ENCODE assay signal across 25 cellular contexts in genomic region chr1:84155517-84155916, GRCh38. TPM values are rescaled to one million over a fixed set of nuclear protein-coding genes. Genes with fewer than 3 reads are reported as not detected.
A peak's percentile ranks its signal among the peaks of the same experiment; 100 is the strongest.
DNase-seq lines count a peak whose midpoint lies in the region; ATAC-seq, FAIRE-seq and TF ChIP-seq lines count a peak whose summit lies in the region.
"Had no signal": no experiment of that assay in that cellular context is flagged by ENCODE, and none has a peak within 500 bp of the region (broad histone marks: within the 10 kb centered on the region; RNA-seq: fewer than 3 reads in every experiment).

No MANE protein-coding gene starts in this region.

- no peaks in the 10 kb centered on the region for H3K9me3 ChIP-seq in right lobe of liver
- H3K9me3 ChIP-seq: esophagus muscularis mucosa, gastrocnemius medialis had no signal

- H3K4me3 Mint-ChIP-seq in activated T-cell treated with anti-CD3 and anti-CD28 coated beads, Interleukin-2, amount 50 U/mL, for 24 hours, result peak overlapping the region; percentile 53
- H3K4me3 Mint-ChIP-seq in activated T-helper 17 cell treated with anti-CD3 and anti-CD28 coated beads, Interleukin-2, amount 50 U/mL, for 72 hours, result peak overlapping the region; percentile 82
- no peak overlapping the region for H3K4me3 Mint-ChIP-seq in stimulated activated memory B cell treated with anti-CD40 and anti-IgM and Interleukin-4, amounts not matched to agents 10 μg/mL and 1 μg/mL and 100 μg/mL, for 72 hours
- H3K4me3 Mint-ChIP-seq: memory B cell had no signal

- H3K27me3 Mint-ChIP-seq in activated T-cell treated with anti-CD3 and anti-CD28 coated beads, Interleukin-2, amount 50 U/mL, for 24 hours, result no peaks in the 10 kb centered on the region
- no peaks in the 10 kb centered on the region for H3K27me3 Mint-ChIP-seq in activated T-helper 17 cell treated with anti-CD3 and anti-CD28 coated beads, Interleukin-2, amount 50 U/mL, for 72 hours
- H3K27me3 Mint-ChIP-seq in stimulated activated memory B cell treated with anti-CD40 and anti-IgM and Interleukin-4, amounts not matched to agents 10 μg/mL and 1 μg/mL and 100 μg/mL, for 72 hours, result no peaks in the 10 kb centered on the region
- H3K27me3 Mint-ChIP-seq: memory B cell, naive B cell had no signal

- peaks cover 20% of the 10 kb centered on the region for H3K36me3 Mint-ChIP-seq in activated T-cell treated with anti-CD3 and anti-CD28 coated beads, Interleukin-2, amount 50 U/mL, for 24 hours (ENCODE audit: low read depth)
- H3K36me3 Mint-ChIP-seq in activated T-helper 17 cell treated with anti-CD3 and anti-CD28 coated beads, Interleukin-2, amount 50 U/mL, for 72 hours (ENCODE audit: low read depth), result peaks cover 12% of the 10 kb centered on the region
- peaks cover 19% of the 10 kb centered on the region for H3K36me3 Mint-ChIP-seq in stimulated activated memory B cell treated with anti-CD40 and anti-IgM and Interleukin-4, amounts not matched to agents 10 μg/mL and 1 μg/mL and 100 μg/mL, for 72 hours

- DNase-seq in activated T-cell treated with anti-CD3 and anti-CD28 coated beads, Interleukin-2, amount 50 U/mL, for 24 hours, result no peak
- no peak for DNase-seq in activated T-cell treated with anti-CD3 and anti-CD28 coated beads, Interleukin-2, amount 50 U/mL, for 48 hours
- DNase-seq in H54 (ENCODE audit: insufficient read length, low spot score) (no peak), right lobe of liver (no peak), NCI-H526 (lab: John Stamatoyannopoulos, UW) (no peak)
- DNase-seq: activated gamma-delta T cell treated with Interleukin-2 at 50 U/mL for 16 hours; DMS79 treated with DMSO at 0.1 percent for 48 hours; effector CD8-positive, alpha-beta T cell; gastrocnemius medialis; naive B cell; NCI-H1694; NCI-H2171 treated with DMSO at 0.1 percent for 48 hours; NCI-H748 treated with DMSO at 0.1 percent for 48 hours; SIG-M5; stimulated activated CD4-positive, alpha-beta T cell treated with anti-CD3 and anti-CD28 coated beads, Interleukin-15, amount 100 ng/mL, for 24 hours; WERI-Rb-1 had no signal

- WGBS in right lobe of liver (ENCODE audit: insufficient coverage, low coverage, low lambda C conversion rate, missing lambda C conversion rate), result 75% methylated on average over 3 of the region's 3 CpGs

- TF ChIP-seq POLR2A in H54 (IDR thresholded peaks at IDR 0.05; ENCODE audit: low read depth, low read length) (no peak), right lobe of liver (IDR thresholded peaks at IDR 0.05) (no peak)

- H3K9me3 Mint-ChIP-seq in activated T-cell treated with anti-CD3 and anti-CD28 coated beads, Interleukin-2, amount 50 U/mL, for 24 hours, result no peaks in the 10 kb centered on the region
- peaks cover 4% of the 10 kb centered on the region for H3K9me3 Mint-ChIP-seq in activated T-helper 17 cell treated with anti-CD3 and anti-CD28 coated beads, Interleukin-2, amount 50 U/mL, for 72 hours
- H3K9me3 Mint-ChIP-seq in stimulated activated memory B cell treated with anti-CD40 and anti-IgM and Interleukin-4, amounts not matched to agents 10 μg/mL and 1 μg/mL and 100 μg/mL, for 72 hours, result no peaks in the 10 kb centered on the region
- H3K9me3 Mint-ChIP-seq: memory B cell had no signal

- peaks cover 93% of the 10 kb centered on the region for H3K4me1 Mint-ChIP-seq in activated T-cell treated with anti-CD3 and anti-CD28 coated beads, Interleukin-2, amount 50 U/mL, for 24 hours (ENCODE audit: low read depth)
- peaks cover 63% of the 10 kb centered on the region for H3K4me1 Mint-ChIP-seq in activated T-helper 17 cell treated with anti-CD3 and anti-CD28 coated beads, Interleukin-2, amount 50 U/mL, for 72 hours
- H3K4me1 Mint-ChIP-seq in stimulated activated memory B cell treated with anti-CD40 and anti-IgM and Interleukin-4, amounts not matched to agents 10 μg/mL and 1 μg/mL and 100 μg/mL, for 72 hours, result peaks cover 77% of the 10 kb centered on the region

- H3K36me3 ChIP-seq in right lobe of liver, result no peaks in the 10 kb centered on the region
- H3K36me3 ChIP-seq: esophagus muscularis mucosa, gastrocnemius medialis, WERI-Rb-1 had no signal

- H3K4me1 ChIP-seq in right lobe of liver, result no peaks in the 10 kb centered on the region
- H3K4me1 ChIP-seq: gastrocnemius medialis, parathyroid adenoma had no signal

- no peaks in the 10 kb centered on the region for H3K27me3 ChIP-seq in right lobe of liver
- H3K27me3 ChIP-seq: esophagus muscularis mucosa, gastrocnemius medialis had no signal

- H3K27ac ChIP-seq in right lobe of liver, result no peak overlapping the region
- H3K27ac ChIP-seq: esophagus muscularis mucosa, gastrocnemius medialis, parathyroid adenoma, WERI-Rb-1 had no signal

- H3K27ac Mint-ChIP-seq in activated T-cell treated with anti-CD3 and anti-CD28 coated beads, Interleukin-2, amount 50 U/mL, for 24 hours, result peak overlapping the region; percentile 87
- H3K27ac Mint-ChIP-seq in activated T-helper 17 cell treated with anti-CD3 and anti-CD28 coated beads, Interleukin-2, amount 50 U/mL, for 72 hours, result peak overlapping the region; percentile 95
- H3K27ac Mint-ChIP-seq in stimulated activated memory B cell treated with anti-CD40 and anti-IgM and Interleukin-4, amounts not matched to agents 10 μg/mL and 1 μg/mL and 100 μg/mL, for 72 hours, result peak overlapping the region; percentile 58
- H3K27ac Mint-ChIP-seq: memory B cell had no signal

- no peak overlapping the region for H3K4me3 ChIP-seq in right lobe of liver
- H3K4me3 ChIP-seq: esophagus muscularis mucosa, gastrocnemius medialis, K562 had no signal

- intact Hi-C loops in right lobe of liver (cut with DNase I), result no loop called here

- no peak for TF ChIP-seq CTCF in right lobe of liver (IDR thresholded peaks at IDR 0.05)

- ATAC-seq in activated T-helper 17 cell treated with anti-CD3 and anti-CD28 coated beads, Interleukin-2, amount 50 U/mL, for 72 hours (replicated peaks), result peak; percentile 65
- ATAC-seq in stimulated activated memory B cell treated with anti-CD40 and anti-IgM and Interleukin-4, amounts not matched to agents 10 μg/mL and 1 μg/mL and 100 μg/mL, for 72 hours, result no peak
- no peak for ATAC-seq in HG03442 (IDR thresholded peaks at IDR 0.05; ENCODE audit: unreplicated experiment)
- ATAC-seq in right lobe of liver, result no peak
- ATAC-seq: gastrocnemius medialis, K562, sciatic nerve had no signal

- peak; percentile 41 for FAIRE-seq in H54 (lab: Jason Lieb, UNC)
- FAIRE-seq: H1, K562 had no signal

RNA-seq across cellular contexts. Expression of gene PRKACB, which starts 11.4 kb away (rescaled TPM):
- total RNA-seq in activated T-helper 17 cell treated with anti-CD3 and anti-CD28 coated beads, Interleukin-2, amount 50 U/mL, for 72 hours, result 10 to 100 TPM; 16.3 to 26.2 TPM
- 10 to 100 TPM; 11.1 to 19.7 (median 15.6) TPM for total RNA-seq in right lobe of liver
